1 cellular context compared by ENCODE assay signal in the genomic region with DNA sequence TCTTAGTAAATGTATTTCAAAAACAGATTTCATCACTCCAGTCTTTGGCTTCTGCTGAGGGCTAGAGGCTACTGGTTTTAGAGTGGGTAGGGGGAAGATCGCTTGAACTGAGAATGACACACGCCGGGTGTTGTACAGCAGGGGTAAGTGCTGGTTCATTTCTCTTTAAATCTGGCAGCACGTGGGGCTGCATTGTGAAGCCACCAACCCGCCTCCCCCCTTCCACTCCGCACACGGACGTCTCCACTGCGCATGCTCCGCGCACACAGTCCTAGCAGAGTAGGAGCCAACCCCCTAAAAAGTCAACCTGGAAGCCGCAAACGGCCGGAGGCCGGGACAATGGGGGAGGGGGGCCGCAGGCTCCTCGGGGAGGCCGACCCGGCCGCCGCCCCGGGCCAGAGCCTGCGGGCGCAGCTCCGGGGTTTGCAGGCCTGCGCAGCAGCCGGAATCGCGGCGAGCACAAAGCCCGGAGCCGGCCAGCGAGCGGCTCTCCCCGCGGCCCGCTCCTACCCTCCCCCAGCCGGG.
A peak's percentile ranks its signal among the peaks of the same experiment; 100 is the strongest.
TF ChIP-seq lines count a peak whose summit lies in the region.

No MANE protein-coding gene starts in this region.

TF ChIP-seq in K562, 482 proteins besides CTCF, POLR2A, EP300 and RAD21 (continued from another document and continues in another):
- TF ChIP-seq MGA (IDR thresholded peaks at IDR 0.05) (peak; percentile 55), ZNF24 (IDR thresholded peaks at IDR 0.05) (no peak), MIER1 (IDR thresholded peaks at IDR 0.05; ENCODE audit: low read depth) (no peak), ZFP91 (CRISPR knock-in tag; IDR thresholded peaks at IDR 0.05) (peak; percentile 89), TCF3 (CRISPR knock-in tag; IDR thresholded peaks at IDR 0.05) (no peak), HMGN3 (IDR thresholded peaks at IDR 0.05; ENCODE audit: borderline replicate concordance, extremely low read depth, insufficient read length, low read depth, low read length) (peak; percentile 62), ZNF589 (CRISPR knock-in tag; IDR thresholded peaks at IDR 0.05; ENCODE audit: low read depth) (no peak), NCOA1 (IDR thresholded peaks at IDR 0.05; ENCODE audit: low read depth) (no peak), ZSCAN32 (CRISPR knock-in tag; IDR thresholded peaks at IDR 0.05) (no peak), XRCC5 (IDR thresholded peaks at IDR 0.05; ENCODE audit: low read depth, low read length) (no peak), RREB1 (CRISPR knock-in tag; IDR thresholded peaks at IDR 0.05) (no peak), DACH1 (IDR thresholded peaks at IDR 0.05; ENCODE audit: partially characterized antibody) (no peak), UBTF (IDR thresholded peaks at IDR 0.05; ENCODE audit: borderline replicate concordance in 1 of 2, low read depth in 2 of 2, low read length in 2 of 2) (no peak; a peak in 1 of 4 replicates), SIN3A (IDR thresholded peaks at IDR 0.05; ENCODE audit: borderline replicate concordance in 2 of 2, control insufficient read depth in 1 of 2, low read depth in 2 of 2, low read length in 2 of 2) (peak; percentile 58 to 71; a peak in 2 of 4 replicates)
- TF ChIP-seq, protein P1, sequence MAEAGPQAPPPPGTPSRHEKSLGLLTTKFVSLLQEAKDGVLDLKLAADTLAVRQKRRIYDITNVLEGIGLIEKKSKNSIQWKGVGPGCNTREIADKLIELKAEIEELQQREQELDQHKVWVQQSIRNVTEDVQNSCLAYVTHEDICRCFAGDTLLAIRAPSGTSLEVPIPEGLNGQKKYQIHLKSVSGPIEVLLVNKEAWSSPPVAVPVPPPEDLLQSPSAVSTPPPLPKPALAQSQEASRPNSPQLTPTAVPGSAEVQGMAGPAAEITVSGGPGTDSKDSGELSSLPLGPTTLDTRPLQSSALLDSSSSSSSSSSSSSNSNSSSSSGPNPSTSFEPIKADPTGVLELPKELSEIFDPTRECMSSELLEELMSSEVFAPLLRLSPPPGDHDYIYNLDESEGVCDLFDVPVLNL (CRISPR knock-in tag; IDR thresholded peaks at IDR 0.05; ENCODE audit: low read depth) = no peak
- TF ChIP-seq, protein P2, sequence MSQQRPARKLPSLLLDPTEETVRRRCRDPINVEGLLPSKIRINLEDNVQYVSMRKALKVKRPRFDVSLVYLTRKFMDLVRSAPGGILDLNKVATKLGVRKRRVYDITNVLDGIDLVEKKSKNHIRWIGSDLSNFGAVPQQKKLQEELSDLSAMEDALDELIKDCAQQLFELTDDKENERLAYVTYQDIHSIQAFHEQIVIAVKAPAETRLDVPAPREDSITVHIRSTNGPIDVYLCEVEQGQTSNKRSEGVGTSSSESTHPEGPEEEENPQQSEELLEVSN (IDR thresholded peaks at IDR 0.05; ENCODE audit: borderline replicate concordance in 1 of 2, extremely low read depth in 1 of 2, insufficient read depth in 1 of 2, insufficient read length in 1 of 2, low read depth in 1 of 2, low read length in 1 of 2, poor library complexity in 1 of 2, severe bottlenecking in 1 of 2) = peak; percentile 61 to 82
- TF ChIP-seq, protein P3, sequence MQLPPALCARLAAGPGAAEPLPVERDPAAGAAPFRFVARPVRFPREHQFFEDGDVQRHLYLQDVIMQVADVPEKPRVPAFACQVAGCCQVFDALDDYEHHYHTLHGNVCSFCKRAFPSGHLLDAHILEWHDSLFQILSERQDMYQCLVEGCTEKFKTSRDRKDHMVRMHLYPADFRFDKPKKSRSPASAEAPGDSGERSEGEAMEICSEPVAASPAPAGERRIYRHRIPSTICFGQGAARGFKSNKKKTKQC (CRISPR knock-in tag; IDR thresholded peaks at IDR 0.05) = no peak
- TF ChIP-seq, protein P4, sequence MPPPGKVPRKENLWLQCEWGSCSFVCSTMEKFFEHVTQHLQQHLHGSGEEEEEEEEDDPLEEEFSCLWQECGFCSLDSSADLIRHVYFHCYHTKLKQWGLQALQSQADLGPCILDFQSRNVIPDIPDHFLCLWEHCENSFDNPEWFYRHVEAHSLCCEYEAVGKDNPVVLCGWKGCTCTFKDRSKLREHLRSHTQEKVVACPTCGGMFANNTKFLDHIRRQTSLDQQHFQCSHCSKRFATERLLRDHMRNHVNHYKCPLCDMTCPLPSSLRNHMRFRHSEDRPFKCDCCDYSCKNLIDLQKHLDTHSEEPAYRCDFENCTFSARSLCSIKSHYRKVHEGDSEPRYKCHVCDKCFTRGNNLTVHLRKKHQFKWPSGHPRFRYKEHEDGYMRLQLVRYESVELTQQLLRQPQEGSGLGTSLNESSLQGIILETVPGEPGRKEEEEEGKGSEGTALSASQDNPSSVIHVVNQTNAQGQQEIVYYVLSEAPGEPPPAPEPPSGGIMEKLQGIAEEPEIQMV (tag; conservative IDR thresholded peaks at IDR 0.05; ENCODE audit: low read depth) = no peak
